In genomic region chr19:38838208-38838985, GRCh38 we compare ENCODE assay signal across 9 cellular contexts. TPM values are rescaled to one million over a fixed set of nuclear protein-coding genes. Genes with fewer than 3 reads are reported as not detected.
DNase-seq lines count a peak whose midpoint lies in the region; ATAC-seq and TF ChIP-seq lines count a peak whose summit lies in the region.
"Had no signal": no experiment of that assay in that cellular context is flagged by ENCODE, and none has a peak within 500 bp of the region (broad histone marks: within the 10 kb centered on the region; RNA-seq: fewer than 3 reads in every experiment).

No MANE protein-coding gene starts in this region.

- peaks cover 3% of the 10 kb centered on the region; the same call in 1 of the 2 replicates for H4K20me1 ChIP-seq in OCI-LY1 (ENCODE audit: insufficient read depth, low read length)

- H2BK5ac ChIP-seq in mesenchymal stem cell (ENCODE audit: low read depth, low read length, poor library complexity, severe bottlenecking) = no peak overlapping the region

- H3K4me2 ChIP-seq in OCI-LY1 (ENCODE audit: low read length) (no peak overlapping the region), mesenchymal stem cell (ENCODE audit: low read length, poor library complexity, severe bottlenecking) (no peak overlapping the region)

- H3K27ac ChIP-seq in OCI-LY1 (ENCODE audit: low read depth, low read length, poor library complexity, severe bottlenecking) = peak overlapping the region; percentile 8
- H3K27ac ChIP-seq in mesenchymal stem cell (ENCODE audit: low read length, poor library complexity, severe bottlenecking) = peak overlapping the region; percentile 9

- H3K27ac Mint-ChIP-seq in activated naive CD4-positive, alpha-beta T cell treated with anti-CD3 and anti-CD28 coated beads for 36 hours = peak overlapping the region; percentile 89
- H3K27ac Mint-ChIP-seq in stimulated activated memory B cell treated with anti-CD40 and anti-IgM and Interleukin-4, amounts not matched to agents 10 μg/mL and 1 μg/mL and 100 μg/mL, for 72 hours = peak overlapping the region; percentile 69

- H3K4me1 ChIP-seq in OCI-LY1 (ENCODE audit: insufficient read depth, low read length, severe bottlenecking) (peaks cover 7% of the 10 kb centered on the region), mesenchymal stem cell (ENCODE audit: control insufficient read depth, insufficient read depth, low read depth, low read length) (peaks cover 8% of the 10 kb centered on the region)

- WGBS in mesenchymal stem cell = 90% methylated on average over 19 of the region's 19 CpGs

- no peak overlapping the region for H3K18ac ChIP-seq in mesenchymal stem cell (ENCODE audit: low read depth in 1 of 2, low read length in 2 of 2)

- H3K9me3 Mint-ChIP-seq in activated naive CD4-positive, alpha-beta T cell treated with anti-CD3 and anti-CD28 coated beads for 36 hours = no peaks in the 10 kb centered on the region
- H3K9me3 Mint-ChIP-seq in stimulated activated memory B cell treated with anti-CD40 and anti-IgM and Interleukin-4, amounts not matched to agents 10 μg/mL and 1 μg/mL and 100 μg/mL, for 72 hours = no peaks in the 10 kb centered on the region

- peaks cover 61% of the 10 kb centered on the region for H3K36me3 Mint-ChIP-seq in activated naive CD4-positive, alpha-beta T cell treated with anti-CD3 and anti-CD28 coated beads for 36 hours (ENCODE audit: low read depth)
- H3K36me3 Mint-ChIP-seq in stimulated activated memory B cell treated with anti-CD40 and anti-IgM and Interleukin-4, amounts not matched to agents 10 μg/mL and 1 μg/mL and 100 μg/mL, for 72 hours = peaks cover 67% of the 10 kb centered on the region

- ATAC-seq in stimulated activated memory B cell treated with anti-CD40 and anti-IgM and Interleukin-4, amounts not matched to agents 10 μg/mL and 1 μg/mL and 100 μg/mL, for 72 hours = no peak
- ATAC-seq in HG02763 (IDR thresholded peaks at IDR 0.05; ENCODE audit: unreplicated experiment) = no peak

- peaks cover 17% of the 10 kb centered on the region for H3F3A ChIP-seq in OCI-LY1 (ENCODE audit: insufficient read depth, low read length)

- no peak overlapping the region for H3K4ac ChIP-seq in mesenchymal stem cell (ENCODE audit: low read depth in 1 of 2, low read length in 2 of 2)

- no peaks in the 10 kb centered on the region for H3K27me3 Mint-ChIP-seq in activated naive CD4-positive, alpha-beta T cell treated with anti-CD3 and anti-CD28 coated beads for 36 hours (ENCODE audit: low read depth)
- no peaks in the 10 kb centered on the region for H3K27me3 Mint-ChIP-seq in stimulated activated memory B cell treated with anti-CD40 and anti-IgM and Interleukin-4, amounts not matched to agents 10 μg/mL and 1 μg/mL and 100 μg/mL, for 72 hours

- peak overlapping the region; percentile 67 for H4K8ac ChIP-seq in mesenchymal stem cell (ENCODE audit: low read length)

- peaks cover 60% of the 10 kb centered on the region for H3K4me1 Mint-ChIP-seq in activated naive CD4-positive, alpha-beta T cell treated with anti-CD3 and anti-CD28 coated beads for 36 hours (ENCODE audit: low read depth)
- H3K4me1 Mint-ChIP-seq in stimulated activated memory B cell treated with anti-CD40 and anti-IgM and Interleukin-4, amounts not matched to agents 10 μg/mL and 1 μg/mL and 100 μg/mL, for 72 hours = peaks cover 40% of the 10 kb centered on the region

- H3K36me3 ChIP-seq in OCI-LY1 (ENCODE audit: insufficient read depth, low read length) (peaks cover 83% of the 10 kb centered on the region), mesenchymal stem cell (ENCODE audit: control insufficient read depth in 1 of 2, insufficient read depth in 2 of 2, low read depth in 1 of 2, low read length in 2 of 2) (peaks cover 80 to 84% of the 10 kb centered on the region in 2 experiments)

- no peaks in the 10 kb centered on the region for H3K9me2 ChIP-seq in OCI-LY1 (ENCODE audit: low read depth, low read length)

- H3K14ac ChIP-seq in mesenchymal stem cell (ENCODE audit: low read length in 2 of 2) = no peak overlapping the region

- no peaks in the 10 kb centered on the region for H3K79me2 ChIP-seq in OCI-LY1 (ENCODE audit: insufficient read depth, low read length)

- POLR2A ChIA-PET in HEK293T (lab: Yijun Ruan, JAX) = interaction anchor here (1.1 to 3.3 kb wide), 2 partner anchors 10 to 13 kb away, joined by 4 to 23 read pairs; no protein-coding TSS in a partner anchor

- H2BK12ac ChIP-seq in mesenchymal stem cell (ENCODE audit: low read length in 2 of 2) = no peak overlapping the region

- H2BK120ac ChIP-seq in mesenchymal stem cell (ENCODE audit: low read depth, low read length) = no peak overlapping the region

- no peaks in the 10 kb centered on the region for H3K9me3 ChIP-seq in OCI-LY1 (ENCODE audit: low read length)
- no peaks in the 10 kb centered on the region for H3K9me3 ChIP-seq in mesenchymal stem cell (ENCODE audit: control insufficient read depth, low read length)

- intact Hi-C loops in activated naive CD4-positive, alpha-beta T cell treated with anti-CD3 and anti-CD28 coated beads for 36 hours (cut with micrococcal nuclease) = loop anchor here (1.0 to 10.0 kb wide), 6 partner anchors 11 to 524 kb away; partner anchors contain the start of genes FAM98C, HNRNPL, KCNK6 and YIF1B

- TF ChIP-seq CTCF in OCI-LY1 (IDR thresholded peaks at IDR 0.05; ENCODE audit: low read length) = no peak

- CTCF ChIA-PET in activated naive CD4-positive, alpha-beta T cell treated with anti-CD3 and anti-CD28 coated beads for 36 hours (lab: Charles Lee) = interaction anchor here (0.7 to 0.9 kb wide), 2 partner anchors 9 to 203 kb away, joined by 3 to 4 read pairs; no protein-coding TSS in a partner anchor
- CTCF ChIA-PET in HEK293T (lab: Yijun Ruan, JAX) = no interaction called here

- no peak overlapping the region for H4K91ac ChIP-seq in mesenchymal stem cell (ENCODE audit: low read length)

- no peak overlapping the region for H3K4me3 ChIP-seq in OCI-LY1 (ENCODE audit: low read depth, low read length, poor library complexity, severe bottlenecking)
- no peak overlapping the region for H3K4me3 ChIP-seq in mesenchymal stem cell (ENCODE audit: insufficient read depth in 1 of 2, low read depth in 1 of 2, low read length in 2 of 2)

- no peaks in the 10 kb centered on the region for H3K27me3 ChIP-seq in OCI-LY1 (ENCODE audit: insufficient read depth, low read length)
- H3K27me3 ChIP-seq in mesenchymal stem cell (ENCODE audit: control insufficient read depth in 1 of 2, insufficient read depth in 1 of 2, low read length in 2 of 2) = no peaks in the 10 kb centered on the region

- H3K79me1 ChIP-seq in mesenchymal stem cell (replicated peaks; ENCODE audit: low read length, poor library complexity, severe bottlenecking) = peaks cover 13% of the 10 kb centered on the region

- peak; percentile 94 for DNase-seq in activated naive CD4-positive, alpha-beta T cell treated with anti-CD3 and anti-CD28 coated beads for 36 hours
- no peak for DNase-seq in mesenchymal stem cell
- DNase-seq in NCI-H2196 (lab: John Stamatoyannopoulos, UW; ENCODE audit: unreplicated experiment) = no peak
- DNase-seq in HEK293T (ENCODE audit: extremely low spot score) = no peak
- DNase-seq in MV-4-11 (lab: John Stamatoyannopoulos, UW) = no peak
- DNase-seq: NCI-H2029 treated with DMSO at 0.1 percent for 48 hours had no signal

- no peak overlapping the region for H2AK5ac ChIP-seq in mesenchymal stem cell (ENCODE audit: low read length, severe bottlenecking)

- H2BK15ac ChIP-seq in mesenchymal stem cell (ENCODE audit: low read depth, poor library complexity, severe bottlenecking) = no peak overlapping the region

- H2AFZ ChIP-seq in OCI-LY1 (ENCODE audit: low read length) (no peak overlapping the region), mesenchymal stem cell (ENCODE audit: low read depth, low read length) (no peak overlapping the region)

- no peak overlapping the region for H3K9ac ChIP-seq in OCI-LY1 (ENCODE audit: low read length)
- peak overlapping the region; percentile 8 for H3K9ac ChIP-seq in mesenchymal stem cell (ENCODE audit: low read length)

- peak overlapping the region; percentile 37 for H3K4me3 Mint-ChIP-seq in activated naive CD4-positive, alpha-beta T cell treated with anti-CD3 and anti-CD28 coated beads for 36 hours
- H3K4me3 Mint-ChIP-seq in stimulated activated memory B cell treated with anti-CD40 and anti-IgM and Interleukin-4, amounts not matched to agents 10 μg/mL and 1 μg/mL and 100 μg/mL, for 72 hours = no peak overlapping the region

- no peak overlapping the region for H3K23ac ChIP-seq in mesenchymal stem cell (ENCODE audit: low read length in 2 of 2)

TF ChIP-seq in HEK293T, 16 proteins besides CTCF, POLR2A, EP300 and RAD21:
- TF ChIP-seq TARDBP (IDR thresholded peaks at IDR 0.05) (no peak), SUZ12 (IDR thresholded peaks at IDR 0.05) (no peak), LEF1 (IDR thresholded peaks at IDR 0.05; ENCODE audit: borderline replicate concordance) (no peak), SP1 (IDR thresholded peaks at IDR 0.05) (no peak), CTBP1 (IDR thresholded peaks at IDR 0.05; ENCODE audit: borderline replicate concordance) (no peak), ARNT (IDR thresholded peaks at IDR 0.05) (no peak), NFRKB (IDR thresholded peaks at IDR 0.05) (no peak), L3MBTL2 (conservative IDR thresholded peaks at IDR 0.05) (no peak), ELF4 (IDR thresholded peaks at IDR 0.05) (no peak)

RNA-seq across cellular contexts. Expression of gene ECH1, which starts 6.8 kb away (rescaled TPM):
- 100 to 1,000 TPM; 137 to 145 TPM for total RNA-seq in activated naive CD4-positive, alpha-beta T cell treated with anti-CD3 and anti-CD28 coated beads for 36 hours
- 137 TPM for polyA plus RNA-seq in mesenchymal stem cell (2013, experiment 1 of 2)
- 137 TPM for polyA plus RNA-seq in mesenchymal stem cell (2013, experiment 2 of 2)

RNA-seq across cellular contexts. Expression of gene HNRNPL, which starts 11.4 kb away (rescaled TPM):
- total RNA-seq in activated naive CD4-positive, alpha-beta T cell treated with anti-CD3 and anti-CD28 coated beads for 36 hours = 100 to 1,000 TPM; 777 to 829 TPM
- 177 TPM for polyA plus RNA-seq in mesenchymal stem cell (2013, experiment 1 of 2)
- 181 TPM for polyA plus RNA-seq in mesenchymal stem cell (2013, experiment 2 of 2)

RNA-seq across cellular contexts. Expression of gene LGALS4, which starts 25.7 kb away (rescaled TPM):
- not detected for total RNA-seq in activated naive CD4-positive, alpha-beta T cell treated with anti-CD3 and anti-CD28 coated beads for 36 hours
- 0.11 TPM for polyA plus RNA-seq in mesenchymal stem cell (2013, experiment 1 of 2)
- 0.15 TPM for polyA plus RNA-seq in mesenchymal stem cell (2013, experiment 2 of 2)

RNA-seq across cellular contexts. Expression of gene RINL, which starts 39.7 kb away (rescaled TPM):
- 100 to 1,000 TPM; 107 to 117 TPM for total RNA-seq in activated naive CD4-positive, alpha-beta T cell treated with anti-CD3 and anti-CD28 coated beads for 36 hours
- 1.1 TPM for polyA plus RNA-seq in mesenchymal stem cell (2013, experiment 1 of 2)
- polyA plus RNA-seq in mesenchymal stem cell (2013, experiment 2 of 2) = 1.6 TPM

RNA-seq across cellular contexts. Expression of gene LGALS7B, which starts 49.4 kb away (rescaled TPM):
- not detected for total RNA-seq in activated naive CD4-positive, alpha-beta T cell treated with anti-CD3 and anti-CD28 coated beads for 36 hours
- polyA plus RNA-seq in mesenchymal stem cell (2013, experiment 1 of 2) = not detected
- not detected for polyA plus RNA-seq in mesenchymal stem cell (2013, experiment 2 of 2)
